In the genomic region with DNA sequence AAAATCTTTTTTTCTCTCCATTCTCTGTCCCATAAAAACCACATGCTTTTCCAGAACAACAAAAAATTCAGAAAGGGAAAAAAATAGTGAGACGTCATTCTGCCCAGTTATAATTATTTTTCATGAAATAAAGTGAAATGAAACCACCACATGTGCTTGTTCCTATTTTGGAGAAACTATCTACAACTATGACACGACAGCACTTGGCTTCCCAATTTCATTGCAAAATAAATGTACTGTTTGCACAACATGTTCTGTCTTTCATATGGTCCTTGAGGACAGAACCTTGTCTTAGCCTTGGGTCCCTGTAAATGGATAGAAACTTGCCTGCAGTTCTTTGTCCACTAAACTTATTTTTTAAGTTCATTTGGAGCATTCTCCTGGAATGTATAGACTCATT, we compare ENCODE assay signal across 20 cellular contexts. TPM values are rescaled to one million over a fixed set of nuclear protein-coding genes. Genes with fewer than 3 reads are reported as not detected.
DNase-seq lines count a peak whose midpoint lies in the region; ATAC-seq, FAIRE-seq and TF ChIP-seq lines count a peak whose summit lies in the region.
"Had no signal": no experiment of that assay in that cellular context is flagged by ENCODE, and none has a peak within 500 bp of the region (broad histone marks: within the 10 kb centered on the region; RNA-seq: fewer than 3 reads in every experiment).

No MANE protein-coding gene starts in this region.

- TF ChIP-seq POLR2A in H54 (IDR thresholded peaks at IDR 0.05; ENCODE audit: low read depth, low read length): no peak

- no peak overlapping the region for H3K4me3 ChIP-seq in lower lobe of right lung
- H3K4me3 ChIP-seq in tibial artery: no peak overlapping the region
- no peak overlapping the region for H3K4me3 ChIP-seq in colonic mucosa
- H3K4me3 ChIP-seq: GM23248 had no signal

- H3K9ac ChIP-seq in colonic mucosa (ENCODE audit: low read depth in 2 of 2, low read length in 2 of 2): no peak overlapping the region
- H3K9ac ChIP-seq: GM23248 had no signal

- H3K36me3 ChIP-seq in lower lobe of right lung (no peaks in the 10 kb centered on the region), tibial artery (no peaks in the 10 kb centered on the region), colonic mucosa (no peaks in the 10 kb centered on the region)

- peak overlapping the region; percentile 18 for H3K4me3 Mint-ChIP-seq in dendritic cell treated with granulocyte-macrophage colony-stimulating factor and Interleukin-4, amounts not matched to agents 40 ng/mL and 50 ng/mL, for 4 days
- H3K4me3 Mint-ChIP-seq: activated naive CD8-positive, alpha-beta T cell; central memory CD8-positive, alpha-beta T cell; WTC11 had no signal

- H3K27me3 ChIP-seq in lower lobe of right lung (ENCODE audit: low read depth) (no peaks in the 10 kb centered on the region), tibial artery (no peaks in the 10 kb centered on the region), colonic mucosa (no peaks in the 10 kb centered on the region)

- no peaks in the 10 kb centered on the region for H3K9me3 Mint-ChIP-seq in dendritic cell treated with granulocyte-macrophage colony-stimulating factor and Interleukin-4, amounts not matched to agents 40 ng/mL and 50 ng/mL, for 4 days
- H3K9me3 Mint-ChIP-seq: central memory CD8-positive, alpha-beta T cell; WTC11 had no signal

- DNase-seq in MV-4-11 (lab: John Stamatoyannopoulos, UW) (peak; percentile 88), lower lobe of right lung (no peak), tibial artery (no peak), H54 (ENCODE audit: insufficient read length, low spot score) (no peak), colonic mucosa (no peak), NCI-H1417 (lab: John Stamatoyannopoulos, UW) (no peak)
- no peak for DNase-seq in stimulated activated CD4-positive, alpha-beta T cell treated with anti-CD3 and anti-CD28 coated beads, Interleukin-4, amount 100 ng/mL, for 1 hour
- DNase-seq: GDM1; GM23248; Kasumi-1; NCI-H2081; NCI-H82; stimulated activated CD4-positive, alpha-beta T cell treated with anti-CD3 and anti-CD28 coated beads, Interleukin-2, amount 100 ng/mL, for 24 hours had no signal

- no peaks in the 10 kb centered on the region for H3K27me3 Mint-ChIP-seq in dendritic cell treated with granulocyte-macrophage colony-stimulating factor and Interleukin-4, amounts not matched to agents 40 ng/mL and 50 ng/mL, for 4 days
- H3K27me3 Mint-ChIP-seq: activated naive CD8-positive, alpha-beta T cell; central memory CD8-positive, alpha-beta T cell; progenitor cell of endocrine pancreas had no signal

- peak overlapping the region; percentile 77 for H3K27ac Mint-ChIP-seq in dendritic cell treated with granulocyte-macrophage colony-stimulating factor and Interleukin-4, amounts not matched to agents 40 ng/mL and 50 ng/mL, for 4 days
- H3K27ac Mint-ChIP-seq: activated naive CD8-positive, alpha-beta T cell; progenitor cell of endocrine pancreas; WTC11 had no signal

- ATAC-seq in lower lobe of right lung: peak; percentile 60 to 61
- ATAC-seq: esophagus mucosa, WTC11 had no signal

- TF ChIP-seq CTCF in lower lobe of right lung (IDR thresholded peaks at IDR 0.05) (no peak), tibial artery (IDR thresholded peaks at IDR 0.05) (no peak), colonic mucosa (IDR thresholded peaks at IDR 0.05) (no peak)

- H3K4me1 ChIP-seq in lower lobe of right lung (peaks cover 19% of the 10 kb centered on the region), tibial artery (peaks cover 0 to 61% (median 8%) of the 10 kb centered on the region in 4 donors), colonic mucosa (no peaks in the 10 kb centered on the region)

- intact Hi-C loops in dendritic cell treated with granulocyte-macrophage colony-stimulating factor and Interleukin-4, amounts not matched to agents 40 ng/mL and 50 ng/mL, for 4 days (cut with micrococcal nuclease): loop anchor here (5.0 to 10.0 kb wide), 2 partner anchors 92 to 360 kb away; no protein-coding TSS in a partner anchor
- intact Hi-C loops in lower lobe of right lung (cut with DNase I) (no loop called here), tibial artery (cut with DNase I; ENCODE audit: low total_unique reads) (no loop called here), colonic mucosa (cut with DNase I) (no loop called here)

- H3K4me1 Mint-ChIP-seq in dendritic cell treated with granulocyte-macrophage colony-stimulating factor and Interleukin-4, amounts not matched to agents 40 ng/mL and 50 ng/mL, for 4 days (ENCODE audit: low read depth): peaks cover 36% of the 10 kb centered on the region

- no peak overlapping the region for H3K27ac ChIP-seq in lower lobe of right lung
- peak overlapping the region; percentile 60 to 63 for H3K27ac ChIP-seq in tibial artery
- H3K27ac ChIP-seq in colonic mucosa: no peak overlapping the region
- H3K27ac ChIP-seq: C4-2B, GM23248 had no signal

- H3K9me3 ChIP-seq in lower lobe of right lung (no peaks in the 10 kb centered on the region), tibial artery (no peaks in the 10 kb centered on the region), colonic mucosa (no peaks in the 10 kb centered on the region)

- no peak for FAIRE-seq in H54 (lab: Jason Lieb, UNC)

- H3K36me3 Mint-ChIP-seq in dendritic cell treated with granulocyte-macrophage colony-stimulating factor and Interleukin-4, amounts not matched to agents 40 ng/mL and 50 ng/mL, for 4 days (ENCODE audit: low read depth): no peaks in the 10 kb centered on the region
- H3K36me3 Mint-ChIP-seq: WTC11 had no signal

RNA-seq across cellular contexts. Expression of gene MAN1A1, which starts 5.6 kb away (rescaled TPM):
- total RNA-seq in lower lobe of right lung (78.0 TPM), colonic mucosa (10 to 100 TPM; 43.5 to 77.1 TPM)

Comparison
In these comparisons a context has a peak if more than half of its experiments do, and no peak if none do; other contexts are left out.
1. H3K27ac ChIP-seq: peak in tibial artery (2 of 2); none in lower lobe of right lung (single experiment) and colonic mucosa (single experiment).